Comparison of ENCODE assay signal across 12 cellular contexts in genomic region chr5:179258922-179259730, GRCh38.
DNase-seq lines count a peak whose midpoint lies in the region; ATAC-seq and TF ChIP-seq lines count a peak whose summit lies in the region.
"Had no signal": no experiment of that assay in that cellular context is flagged by ENCODE, and none has a peak within 500 bp of the region (broad histone marks: within the 10 kb centered on the region; RNA-seq: fewer than 3 reads in every experiment).

No MANE protein-coding gene starts in this region.

- no peaks in the 10 kb centered on the region for H3K4me1 Mint-ChIP-seq in activated CD8-positive, alpha-beta memory T cell treated with anti-CD3 and anti-CD28 coated beads, Interleukin-2, amount 10 ng/mL, durations not matched to agents 7 days and 5 days
- H3K4me1 Mint-ChIP-seq in stimulated activated effector memory CD8-positive, alpha-beta T cell treated with anti-CD3 and anti-CD28 coated beads, Interleukin-12 subunit alpha, Interleukin-12 subunit beta, amount 100 ng/mL, for 72 hours = no peaks in the 10 kb centered on the region

- H3K4me3 ChIP-seq in adrenal gland (no peak overlapping the region), right cardiac atrium (ENCODE audit: low read length) (no peak overlapping the region), stomach (no peak overlapping the region)
- H3K4me3 ChIP-seq: A549 had no signal

- no peaks in the 10 kb centered on the region for H3K9me3 Mint-ChIP-seq in activated CD8-positive, alpha-beta memory T cell treated with anti-CD3 and anti-CD28 coated beads, Interleukin-2, amount 10 ng/mL, durations not matched to agents 7 days and 5 days (ENCODE audit: low read depth)
- no peaks in the 10 kb centered on the region for H3K9me3 Mint-ChIP-seq in stimulated activated effector memory CD8-positive, alpha-beta T cell treated with anti-CD3 and anti-CD28 coated beads, Interleukin-12 subunit alpha, Interleukin-12 subunit beta, amount 100 ng/mL, for 72 hours

- no peaks in the 10 kb centered on the region for H3K27me3 Mint-ChIP-seq in activated CD8-positive, alpha-beta memory T cell treated with anti-CD3 and anti-CD28 coated beads, Interleukin-2, amount 10 ng/mL, durations not matched to agents 7 days and 5 days

- CTCF ChIA-PET in activated CD8-positive, alpha-beta memory T cell treated with anti-CD3 and anti-CD28 coated beads, Interleukin-2, amount 10 ng/mL, durations not matched to agents 7 days and 5 days (lab: Charles Lee) = no interaction called here

- no peak for ATAC-seq in activated CD8-positive, alpha-beta memory T cell treated with anti-CD3 and anti-CD28 coated beads, Interleukin-2, amount 10 ng/mL, durations not matched to agents 7 days and 5 days
- peak; percentile 8 to 27 for ATAC-seq in right cardiac atrium
- no peak for ATAC-seq in stimulated activated effector memory CD8-positive, alpha-beta T cell treated with anti-CD3 and anti-CD28 coated beads, Interleukin-12 subunit alpha, Interleukin-12 subunit beta, amount 100 ng/mL, for 72 hours
- no peak for ATAC-seq in HG02981 (IDR thresholded peaks at IDR 0.05; ENCODE audit: unreplicated experiment)
- ATAC-seq: A549, Panc1 had no signal

- no peak overlapping the region for H3K4me3 Mint-ChIP-seq in activated CD8-positive, alpha-beta memory T cell treated with anti-CD3 and anti-CD28 coated beads, Interleukin-2, amount 10 ng/mL, durations not matched to agents 7 days and 5 days
- H3K4me3 Mint-ChIP-seq in stimulated activated effector memory CD8-positive, alpha-beta T cell treated with anti-CD3 and anti-CD28 coated beads, Interleukin-12 subunit alpha, Interleukin-12 subunit beta, amount 100 ng/mL, for 72 hours = no peak overlapping the region

- TF ChIP-seq POLR2A in adrenal gland (IDR thresholded peaks at IDR 0.05) = no peak
- no peak for TF ChIP-seq POLR2A in stomach (IDR thresholded peaks at IDR 0.05)

- intact Hi-C loops in adrenal gland (cut with DNase I) (no loop called here), right cardiac atrium (cut with DNase I) (no loop called here), stomach (cut with DNase I; ENCODE audit: low total_unique reads) (no loop called here)

- 76 to 83% (median 81%) methylated on average over 14 to 26 of the region's 26 CpGs for WGBS in adrenal gland, 4 donors
- 82% methylated on average over 26 of the region's 26 CpGs for WGBS in right cardiac atrium
- 67 to 87% (median 82%) methylated on average over 24 to 26 of the region's 26 CpGs for WGBS in stomach, 5 donors

- H3K27me3 ChIP-seq in adrenal gland = no peaks in the 10 kb centered on the region
- no peaks in the 10 kb centered on the region for H3K27me3 ChIP-seq in right cardiac atrium (ENCODE audit: control insufficient read depth, insufficient read depth)
- no peaks in the 10 kb centered on the region for H3K27me3 ChIP-seq in stomach

- H3K27ac ChIP-seq in adrenal gland = peak overlapping the region in 1 of 5 donors; percentile 74
- no peak overlapping the region for H3K27ac ChIP-seq in right cardiac atrium (ENCODE audit: low read length)
- no peak overlapping the region for H3K27ac ChIP-seq in stomach
- H3K27ac ChIP-seq: A549 had no signal

- DNase-seq in activated CD8-positive, alpha-beta memory T cell treated with anti-CD3 and anti-CD28 coated beads for 24 hours = peak; percentile 33
- DNase-seq in activated CD8-positive, alpha-beta memory T cell treated with anti-CD3 and anti-CD28 coated beads, Interleukin-2, amount 10 ng/mL, durations not matched to agents 7 days and 5 days = no peak
- DNase-seq in adrenal gland (peak in 4 of 7 donors; percentile 7 to 53 (median 18)), right cardiac atrium (peak in 2 of 3 donors; percentile 73 to 85), stomach (peak; percentile 25), COLO668 (lab: John Stamatoyannopoulos, UW; ENCODE audit: unreplicated experiment) (no peak)
- DNase-seq in stimulated activated effector memory CD8-positive, alpha-beta T cell treated with anti-CD3 and anti-CD28 coated beads, Interleukin-12 subunit alpha, Interleukin-12 subunit beta, amount 100 ng/mL, for 72 hours (ENCODE audit: low spot score in 2 of 2) = no peak
- DNase-seq: DMS79 treated with DMSO at 0.1 percent for 48 hours, NCI-H2171 had no signal

- H3K36me3 ChIP-seq in adrenal gland (replicated peaks in 1 of 2) = no peaks in the 10 kb centered on the region
- no peaks in the 10 kb centered on the region for H3K36me3 ChIP-seq in stomach

- H3K27ac Mint-ChIP-seq in activated CD8-positive, alpha-beta memory T cell treated with anti-CD3 and anti-CD28 coated beads, Interleukin-2, amount 10 ng/mL, durations not matched to agents 7 days and 5 days = no peak overlapping the region
- no peak overlapping the region for H3K27ac Mint-ChIP-seq in stimulated activated effector memory CD8-positive, alpha-beta T cell treated with anti-CD3 and anti-CD28 coated beads, Interleukin-12 subunit alpha, Interleukin-12 subunit beta, amount 100 ng/mL, for 72 hours

- no peaks in the 10 kb centered on the region for H3K36me3 Mint-ChIP-seq in activated CD8-positive, alpha-beta memory T cell treated with anti-CD3 and anti-CD28 coated beads, Interleukin-2, amount 10 ng/mL, durations not matched to agents 7 days and 5 days
- H3K36me3 Mint-ChIP-seq in stimulated activated effector memory CD8-positive, alpha-beta T cell treated with anti-CD3 and anti-CD28 coated beads, Interleukin-12 subunit alpha, Interleukin-12 subunit beta, amount 100 ng/mL, for 72 hours = no peaks in the 10 kb centered on the region

- H3K4me1 ChIP-seq in adrenal gland (replicated peaks in 1 of 2) = no peaks in the 10 kb centered on the region
- H3K4me1 ChIP-seq in right cardiac atrium (ENCODE audit: control insufficient read depth, insufficient read depth, low read length) = no peaks in the 10 kb centered on the region
- peaks cover 0 to 11% (median 4%) of the 10 kb centered on the region in 4 donors for H3K4me1 ChIP-seq in stomach
- H3K4me1 ChIP-seq: A549 had no signal

- TF ChIP-seq EP300 in stomach (IDR thresholded peaks at IDR 0.05) = no peak

- TF ChIP-seq CTCF in adrenal gland (IDR thresholded peaks at IDR 0.05) (no peak), stomach (IDR thresholded peaks at IDR 0.05) (no peak)

- H3K9me3 ChIP-seq in adrenal gland (replicated peaks in 1 of 3) (no peaks in the 10 kb centered on the region), right cardiac atrium (ENCODE audit: control insufficient read depth, low read length) (no peaks in the 10 kb centered on the region), stomach (no peaks in the 10 kb centered on the region)

Comparison
In these comparisons a context has a peak if more than half of its experiments do, and no peak if none do; other contexts are left out.
1. DNase-seq: peak in activated CD8-positive, alpha-beta memory T cell treated with anti-CD3 and anti-CD28 coated beads for 24 hours (single experiment), adrenal gland (4 of 7), right cardiac atrium (2 of 3) and stomach (single experiment); none in activated CD8-positive, alpha-beta memory T cell treated with anti-CD3 and anti-CD28 coated beads, Interleukin-2, amount 10 ng/mL, durations not matched to agents 7 days and 5 days (single experiment), stimulated activated effector memory CD8-positive, alpha-beta T cell treated with anti-CD3 and anti-CD28 coated beads, Interleukin-12 subunit alpha, Interleukin-12 subunit beta, amount 100 ng/mL, for 72 hours (0 of 2) and COLO668 (single experiment).
2. ATAC-seq: peak in right cardiac atrium (2 of 2); none in activated CD8-positive, alpha-beta memory T cell treated with anti-CD3 and anti-CD28 coated beads, Interleukin-2, amount 10 ng/mL, durations not matched to agents 7 days and 5 days (single experiment), stimulated activated effector memory CD8-positive, alpha-beta T cell treated with anti-CD3 and anti-CD28 coated beads, Interleukin-12 subunit alpha, Interleukin-12 subunit beta, amount 100 ng/mL, for 72 hours (single experiment) and HG02981 (single experiment).